ENCODE assay signal across 8 cellular contexts in genomic region chr12:59834659-59835474, GRCh38.
A peak's percentile ranks its signal among the peaks of the same experiment; 100 is the strongest.
DNase-seq lines count a peak whose midpoint lies in the region; ATAC-seq lines count a peak whose summit lies in the region.

No MANE protein-coding gene starts in this region.

- ATAC-seq in GM21619 (IDR thresholded peaks at IDR 0.05; ENCODE audit: unreplicated experiment) (peak; percentile 61), HG02938 (IDR thresholded peaks at IDR 0.05; ENCODE audit: unreplicated experiment) (no peak), HG03039 (IDR thresholded peaks at IDR 0.05; ENCODE audit: unreplicated experiment) (no peak)

- DNase-seq in DMS53 (lab: John Stamatoyannopoulos, UW) (peak; percentile 75), RPMI7951 (ENCODE audit: low read depth) (peak; percentile 5), foreskin melanocyte (peak; percentile 19), NCI-H226 (no peak), T1000 (lab: John Stamatoyannopoulos, UW) (no peak)

Comparison
In these comparisons a context has a peak if more than half of its experiments do, and no peak if none do; other contexts are left out.
1. DNase-seq: peak in DMS53 (single experiment), RPMI7951 (single experiment) and foreskin melanocyte (single experiment); none in NCI-H226 (single experiment) and T1000 (single experiment).